ENCODE assay signal across 24 cellular contexts in genomic region chr7:113000316-113001020, GRCh38.
DNase-seq lines count a peak whose midpoint lies in the region; ATAC-seq and FAIRE-seq lines count a peak whose summit lies in the region.
"Had no signal": no experiment of that assay in that cellular context is flagged by ENCODE, and none has a peak within 500 bp of the region (broad histone marks: within the 10 kb centered on the region; RNA-seq: fewer than 3 reads in every experiment).

No MANE protein-coding gene starts in this region.

- DNase-seq in GM18507 (ENCODE audit: extremely low spot score, insufficient read length, low read depth) (no peak), kidney tubule cell (ENCODE audit: low spot score) (no peak), pons (ENCODE audit: low spot score) (no peak)
- no peak for DNase-seq in stimulated activated CD4-positive, alpha-beta T cell treated with anti-CD3 and anti-CD28 coated beads, Interleukin-2, amount 100 ng/mL, for 24 hours
- DNase-seq: activated CD4-positive, alpha-beta T cell treated with anti-CD3 and anti-CD28 coated beads, Interleukin-2, amount 50 U/mL, for 4 hours; activated T-cell treated with anti-CD3 and anti-CD28 coated beads, Interleukin-2, amount 50 U/mL, for 1 hour; C1 segment of cervical spinal cord; GDM1; KBM-7; NCI-H1930; NCI-H510A treated with DMSO at 0.1 percent for 48 hours; OCI-M1; right cardiac atrium; SHP77 treated with DMSO at 0.1 percent for 48 hours; stimulated activated naive CD4-positive, alpha-beta T cell; transverse colon had no signal

- peak; percentile 76 for ATAC-seq in GM21390 (IDR thresholded peaks at IDR 0.05; ENCODE audit: unreplicated experiment)
- peak; percentile 78 for ATAC-seq in HG03025 (IDR thresholded peaks at IDR 0.05; ENCODE audit: low FRiP score, unreplicated experiment)
- peak; percentile 72 for ATAC-seq in HG03521 (IDR thresholded peaks at IDR 0.05; ENCODE audit: unreplicated experiment)
- ATAC-seq in GM19463 (IDR thresholded peaks at IDR 0.05; ENCODE audit: unreplicated experiment) = no peak
- ATAC-seq: activated naive CD4-positive, alpha-beta T cell treated with anti-CD3 and anti-CD28 coated beads, Interleukin-2, amount 50 U/mL, for 72 hours; right cardiac atrium had no signal

- FAIRE-seq in GM18507 (lab: Jason Lieb, UNC) = peak; percentile 26
- FAIRE-seq: endometrium, GM12891, H1 had no signal
